ENCODE assay signal across 1 cellular context in genomic region chr20:42102000-42102399, GRCh38.
A peak's percentile ranks its signal among the peaks of the same experiment; 100 is the strongest.
TF ChIP-seq lines count a peak whose summit lies in the region.

No MANE protein-coding gene starts in this region.

TF ChIP-seq in SK-N-SH, 30 proteins besides CTCF, POLR2A, EP300 and RAD21:
- TF ChIP-seq, protein P1, sequence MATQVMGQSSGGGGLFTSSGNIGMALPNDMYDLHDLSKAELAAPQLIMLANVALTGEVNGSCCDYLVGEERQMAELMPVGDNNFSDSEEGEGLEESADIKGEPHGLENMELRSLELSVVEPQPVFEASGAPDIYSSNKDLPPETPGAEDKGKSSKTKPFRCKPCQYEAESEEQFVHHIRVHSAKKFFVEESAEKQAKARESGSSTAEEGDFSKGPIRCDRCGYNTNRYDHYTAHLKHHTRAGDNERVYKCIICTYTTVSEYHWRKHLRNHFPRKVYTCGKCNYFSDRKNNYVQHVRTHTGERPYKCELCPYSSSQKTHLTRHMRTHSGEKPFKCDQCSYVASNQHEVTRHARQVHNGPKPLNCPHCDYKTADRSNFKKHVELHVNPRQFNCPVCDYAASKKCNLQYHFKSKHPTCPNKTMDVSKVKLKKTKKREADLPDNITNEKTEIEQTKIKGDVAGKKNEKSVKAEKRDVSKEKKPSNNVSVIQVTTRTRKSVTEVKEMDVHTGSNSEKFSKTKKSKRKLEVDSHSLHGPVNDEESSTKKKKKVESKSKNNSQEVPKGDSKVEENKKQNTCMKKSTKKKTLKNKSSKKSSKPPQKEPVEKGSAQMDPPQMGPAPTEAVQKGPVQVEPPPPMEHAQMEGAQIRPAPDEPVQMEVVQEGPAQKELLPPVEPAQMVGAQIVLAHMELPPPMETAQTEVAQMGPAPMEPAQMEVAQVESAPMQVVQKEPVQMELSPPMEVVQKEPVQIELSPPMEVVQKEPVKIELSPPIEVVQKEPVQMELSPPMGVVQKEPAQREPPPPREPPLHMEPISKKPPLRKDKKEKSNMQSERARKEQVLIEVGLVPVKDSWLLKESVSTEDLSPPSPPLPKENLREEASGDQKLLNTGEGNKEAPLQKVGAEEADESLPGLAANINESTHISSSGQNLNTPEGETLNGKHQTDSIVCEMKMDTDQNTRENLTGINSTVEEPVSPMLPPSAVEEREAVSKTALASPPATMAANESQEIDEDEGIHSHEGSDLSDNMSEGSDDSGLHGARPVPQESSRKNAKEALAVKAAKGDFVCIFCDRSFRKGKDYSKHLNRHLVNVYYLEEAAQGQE (IDR thresholded peaks at IDR 0.05; ENCODE audit: low read depth, low read length): no peak
- TF ChIP-seq TEAD4 (IDR thresholded peaks at IDR 0.05; ENCODE audit: borderline replicate concordance, insufficient read depth) (no peak), RFX5 (IDR thresholded peaks at IDR 0.05; ENCODE audit: low read length) (no peak), GATA2 (CRISPR knock-in tag; IDR thresholded peaks at IDR 0.05) (peak; percentile 98), TAF1 (IDR thresholded peaks at IDR 0.05; ENCODE audit: borderline replicate concordance, low read depth, low read length) (no peak), SMC3 (IDR thresholded peaks at IDR 0.05; ENCODE audit: low read depth, low read length) (peak; percentile 8; the same call in 1 of the 2 replicates), EZH2phosphoT487 (IDR thresholded peaks at IDR 0.05; ENCODE audit: borderline replicate concordance, low read depth) (no peak), CHD2 (IDR thresholded peaks at IDR 0.05; ENCODE audit: low read length, partially characterized antibody) (peak; percentile 21), MEF2A (IDR thresholded peaks at IDR 0.05; ENCODE audit: borderline replicate concordance, low read depth) (no peak), ELF1 (IDR thresholded peaks at IDR 0.05) (no peak), FOSL2 (IDR thresholded peaks at IDR 0.05; ENCODE audit: borderline replicate concordance, low read depth) (no peak), YY1 (IDR thresholded peaks at IDR 0.05; ENCODE audit: low read depth) (no peak), FOXJ3 (CRISPR knock-in tag; IDR thresholded peaks at IDR 0.05) (peak; percentile 83), POLR2AphosphoS5 (IDR thresholded peaks at IDR 0.05; ENCODE audit: low read depth, low read length) (no peak), PBX3 (IDR thresholded peaks at IDR 0.05) (no peak), NRF1 (IDR thresholded peaks at IDR 0.05; ENCODE audit: low read depth, low read length) (no peak), TCF12 (IDR thresholded peaks at IDR 0.05) (no peak), MAX (IDR thresholded peaks at IDR 0.05; ENCODE audit: low read depth) (no peak), MXI1 (IDR thresholded peaks at IDR 0.05; ENCODE audit: low read depth, low read length) (peak; percentile 40; the same call in 1 of the 2 replicates), JUND (IDR thresholded peaks at IDR 0.05) (no peak), SIN3A (IDR thresholded peaks at IDR 0.05; ENCODE audit: borderline replicate concordance, low read depth, low read length) (no peak), ZBTB33 (IDR thresholded peaks at IDR 0.05; ENCODE audit: borderline replicate concordance, low read depth) (no peak)
- TF ChIP-seq, protein P2, sequence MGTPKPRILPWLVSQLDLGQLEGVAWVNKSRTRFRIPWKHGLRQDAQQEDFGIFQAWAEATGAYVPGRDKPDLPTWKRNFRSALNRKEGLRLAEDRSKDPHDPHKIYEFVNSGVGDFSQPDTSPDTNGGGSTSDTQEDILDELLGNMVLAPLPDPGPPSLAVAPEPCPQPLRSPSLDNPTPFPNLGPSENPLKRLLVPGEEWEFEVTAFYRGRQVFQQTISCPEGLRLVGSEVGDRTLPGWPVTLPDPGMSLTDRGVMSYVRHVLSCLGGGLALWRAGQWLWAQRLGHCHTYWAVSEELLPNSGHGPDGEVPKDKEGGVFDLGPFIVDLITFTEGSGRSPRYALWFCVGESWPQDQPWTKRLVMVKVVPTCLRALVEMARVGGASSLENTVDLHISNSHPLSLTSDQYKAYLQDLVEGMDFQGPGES (IDR thresholded peaks at IDR 0.05; ENCODE audit: low read depth, low read length): no peak
- TF ChIP-seq, protein P3, sequence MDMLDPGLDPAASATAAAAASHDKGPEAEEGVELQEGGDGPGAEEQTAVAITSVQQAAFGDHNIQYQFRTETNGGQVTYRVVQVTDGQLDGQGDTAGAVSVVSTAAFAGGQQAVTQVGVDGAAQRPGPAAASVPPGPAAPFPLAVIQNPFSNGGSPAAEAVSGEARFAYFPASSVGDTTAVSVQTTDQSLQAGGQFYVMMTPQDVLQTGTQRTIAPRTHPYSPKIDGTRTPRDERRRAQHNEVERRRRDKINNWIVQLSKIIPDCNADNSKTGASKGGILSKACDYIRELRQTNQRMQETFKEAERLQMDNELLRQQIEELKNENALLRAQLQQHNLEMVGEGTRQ (IDR thresholded peaks at IDR 0.05; ENCODE audit: borderline replicate concordance, low read depth, low read length): no peak
